Comparison of ENCODE assay signal across 1 cellular context in the genomic region with DNA sequence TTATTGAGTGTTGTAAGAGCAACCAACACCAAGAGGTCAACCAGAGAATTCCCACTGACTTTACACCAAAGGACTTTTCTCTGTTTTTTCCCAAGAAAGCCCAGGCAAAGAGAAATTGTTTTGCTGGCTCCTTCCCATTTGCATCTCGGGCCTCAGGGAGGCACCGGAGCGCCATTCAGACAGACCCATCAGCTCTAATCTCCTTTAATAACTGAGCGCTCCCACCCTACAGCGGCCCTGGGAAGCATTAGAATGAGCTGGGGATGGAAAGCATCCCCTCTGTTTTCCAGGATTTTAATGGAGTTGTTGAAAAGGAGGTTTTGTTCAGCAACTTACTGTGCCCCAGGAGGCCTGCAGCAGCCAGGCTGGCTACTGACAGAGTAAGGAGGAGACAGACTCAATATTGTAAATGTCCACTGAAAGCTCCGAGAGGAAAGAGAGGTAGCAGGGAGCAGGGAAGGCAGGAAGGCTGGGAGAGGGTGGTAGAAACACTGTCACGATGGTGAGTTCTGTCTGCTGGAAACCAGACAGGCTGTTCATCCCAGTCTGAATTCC.
TF ChIP-seq lines count a peak whose summit lies in the region.

No MANE protein-coding gene starts in this region.

TF ChIP-seq in GM23338, 12 proteins besides CTCF, POLR2A, EP300 and RAD21 (continued from another document):
- TF ChIP-seq, protein P1, sequence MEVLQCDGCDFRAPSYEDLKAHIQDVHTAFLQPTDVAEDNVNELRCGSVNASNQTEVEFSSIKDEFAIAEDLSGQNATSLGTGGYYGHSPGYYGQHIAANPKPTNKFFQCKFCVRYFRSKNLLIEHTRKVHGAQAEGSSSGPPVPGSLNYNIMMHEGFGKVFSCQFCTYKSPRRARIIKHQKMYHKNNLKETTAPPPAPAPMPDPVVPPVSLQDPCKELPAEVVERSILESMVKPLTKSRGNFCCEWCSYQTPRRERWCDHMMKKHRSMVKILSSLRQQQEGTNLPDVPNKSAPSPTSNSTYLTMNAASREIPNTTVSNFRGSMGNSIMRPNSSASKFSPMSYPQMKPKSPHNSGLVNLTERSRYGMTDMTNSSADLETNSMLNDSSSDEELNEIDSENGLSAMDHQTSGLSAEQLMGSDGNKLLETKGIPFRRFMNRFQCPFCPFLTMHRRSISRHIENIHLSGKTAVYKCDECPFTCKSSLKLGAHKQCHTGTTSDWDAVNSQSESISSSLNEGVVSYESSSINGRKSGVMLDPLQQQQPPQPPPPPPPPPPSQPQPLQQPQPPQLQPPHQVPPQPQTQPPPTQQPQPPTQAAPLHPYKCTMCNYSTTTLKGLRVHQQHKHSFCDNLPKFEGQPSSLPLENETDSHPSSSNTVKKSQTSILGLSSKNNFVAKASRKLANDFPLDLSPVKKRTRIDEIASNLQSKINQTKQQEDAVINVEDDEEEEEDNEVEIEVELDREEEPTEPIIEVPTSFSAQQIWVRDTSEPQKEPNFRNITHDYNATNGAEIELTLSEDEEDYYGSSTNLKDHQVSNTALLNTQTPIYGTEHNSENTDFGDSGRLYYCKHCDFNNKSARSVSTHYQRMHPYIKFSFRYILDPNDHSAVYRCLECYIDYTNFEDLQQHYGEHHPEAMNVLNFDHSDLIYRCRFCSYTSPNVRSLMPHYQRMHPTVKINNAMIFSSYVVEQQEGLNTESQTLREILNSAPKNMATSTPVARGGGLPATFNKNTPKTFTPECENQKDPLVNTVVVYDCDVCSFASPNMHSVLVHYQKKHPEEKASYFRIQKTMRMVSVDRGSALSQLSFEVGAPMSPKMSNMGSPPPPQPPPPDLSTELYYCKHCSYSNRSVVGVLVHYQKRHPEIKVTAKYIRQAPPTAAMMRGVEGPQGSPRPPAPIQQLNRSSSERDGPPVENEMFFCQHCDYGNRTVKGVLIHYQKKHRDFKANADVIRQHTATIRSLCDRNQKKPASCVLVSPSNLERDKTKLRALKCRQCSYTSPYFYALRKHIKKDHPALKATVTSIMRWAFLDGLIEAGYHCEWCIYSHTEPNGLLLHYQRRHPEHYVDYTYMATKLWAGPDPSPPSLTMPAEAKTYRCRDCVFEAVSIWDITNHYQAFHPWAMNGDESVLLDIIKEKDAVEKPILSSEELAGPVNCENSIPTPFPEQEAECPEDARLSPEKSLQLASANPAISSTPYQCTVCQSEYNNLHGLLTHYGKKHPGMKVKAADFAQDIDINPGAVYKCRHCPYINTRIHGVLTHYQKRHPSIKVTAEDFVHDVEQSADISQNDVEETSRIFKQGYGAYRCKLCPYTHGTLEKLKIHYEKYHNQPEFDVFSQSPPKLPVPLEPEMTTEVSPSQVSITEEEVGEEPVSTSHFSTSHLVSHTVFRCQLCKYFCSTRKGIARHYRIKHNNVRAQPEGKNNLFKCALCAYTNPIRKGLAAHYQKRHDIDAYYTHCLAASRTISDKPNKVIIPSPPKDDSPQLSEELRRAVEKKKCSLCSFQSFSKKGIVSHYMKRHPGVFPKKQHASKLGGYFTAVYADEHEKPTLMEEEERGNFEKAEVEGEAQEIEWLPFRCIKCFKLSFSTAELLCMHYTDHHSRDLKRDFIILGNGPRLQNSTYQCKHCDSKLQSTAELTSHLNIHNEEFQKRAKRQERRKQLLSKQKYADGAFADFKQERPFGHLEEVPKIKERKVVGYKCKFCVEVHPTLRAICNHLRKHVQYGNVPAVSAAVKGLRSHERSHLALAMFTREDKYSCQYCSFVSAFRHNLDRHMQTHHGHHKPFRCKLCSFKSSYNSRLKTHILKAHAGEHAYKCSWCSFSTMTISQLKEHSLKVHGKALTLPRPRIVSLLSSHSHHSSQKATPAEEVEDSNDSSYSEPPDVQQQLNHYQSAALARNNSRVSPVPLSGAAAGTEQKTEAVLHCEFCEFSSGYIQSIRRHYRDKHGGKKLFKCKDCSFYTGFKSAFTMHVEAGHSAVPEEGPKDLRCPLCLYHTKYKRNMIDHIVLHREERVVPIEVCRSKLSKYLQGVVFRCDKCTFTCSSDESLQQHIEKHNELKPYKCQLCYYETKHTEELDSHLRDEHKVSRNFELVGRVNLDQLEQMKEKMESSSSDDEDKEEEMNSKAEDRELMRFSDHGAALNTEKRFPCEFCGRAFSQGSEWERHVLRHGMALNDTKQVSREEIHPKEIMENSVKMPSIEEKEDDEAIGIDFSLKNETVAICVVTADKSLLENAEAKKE (CRISPR knock-in tag; IDR thresholded peaks at IDR 0.05) = no peak
- TF ChIP-seq EZH2phosphoT487 (IDR thresholded peaks at IDR 0.05; ENCODE audit: unreplicated experiment) = no peak
- TF ChIP-seq STAT1 (IDR thresholded peaks at IDR 0.05; ENCODE audit: unreplicated experiment) = no peak
TF ChIP-seq in GM23338: peak in this region for 0.
